ENCODE assay signal across 10 cellular contexts in the genomic region with DNA sequence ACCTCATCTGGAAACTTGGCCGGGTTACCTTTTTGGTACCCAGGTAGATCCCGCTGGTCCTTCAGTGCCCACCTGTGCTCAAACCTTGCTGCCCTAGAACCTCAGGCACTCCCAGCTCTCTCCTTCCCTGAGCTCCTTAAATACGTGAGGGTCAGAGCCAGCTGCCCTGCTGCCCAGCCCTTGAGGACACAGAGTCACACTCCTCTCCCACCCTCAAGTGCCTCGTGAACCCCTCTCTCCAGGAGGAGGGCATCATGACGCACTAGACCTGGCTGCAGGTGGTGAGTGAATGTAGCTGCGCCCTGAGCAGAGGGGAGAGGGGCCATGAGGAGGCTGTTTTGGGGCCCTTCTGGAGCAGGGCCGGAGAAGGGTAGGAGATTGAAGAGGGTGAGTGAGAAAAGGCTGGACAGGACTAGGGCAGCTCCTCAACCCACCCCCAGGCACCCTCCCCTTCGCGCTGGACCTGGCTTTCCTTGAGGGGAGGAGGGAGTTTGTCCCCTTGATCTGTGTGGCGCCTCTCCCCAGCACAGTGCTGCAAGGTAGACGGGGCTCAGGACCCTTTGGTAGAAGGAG. TPM values are rescaled to one million over a fixed set of nuclear protein-coding genes. Genes with fewer than 3 reads are reported as not detected.
DNase-seq lines count a peak whose midpoint lies in the region; ATAC-seq and TF ChIP-seq lines count a peak whose summit lies in the region.
"Had no signal": no experiment of that assay in that cellular context is flagged by ENCODE, and none has a peak within 500 bp of the region (broad histone marks: within the 10 kb centered on the region; RNA-seq: fewer than 3 reads in every experiment).

No MANE protein-coding gene starts in this region.

- H3K9me3 Mint-ChIP-seq in activated naive CD8-positive, alpha-beta T cell (ENCODE audit: low read depth), result no peaks in the 10 kb centered on the region
- H3K9me3 Mint-ChIP-seq in activated naive CD8-positive, alpha-beta T cell treated with anti-CD3 and anti-CD28 coated beads, Interleukin-2, amount 50 U/mL, for 24 hours, result no peaks in the 10 kb centered on the region

- H2BK15ac ChIP-seq in mesenchymal stem cell (ENCODE audit: low read depth, poor library complexity, severe bottlenecking), result no peak overlapping the region

- no peak overlapping the region for H3K18ac ChIP-seq in mesenchymal stem cell (ENCODE audit: low read depth in 1 of 2, low read length in 2 of 2)

- H3K79me1 ChIP-seq in mesenchymal stem cell (replicated peaks; ENCODE audit: low read length, poor library complexity, severe bottlenecking), result peaks cover 8% of the 10 kb centered on the region

- TF ChIP-seq CTCF in cardiac fibroblast (IDR thresholded peaks at IDR 0.05; ENCODE audit: low read depth, low read length), result no peak
- no peak for TF ChIP-seq CTCF in thyroid gland (IDR thresholded peaks at IDR 0.05)

- H3K4me2 ChIP-seq in mesenchymal stem cell (ENCODE audit: low read length, poor library complexity, severe bottlenecking), result peak overlapping the region; percentile 97
- H3K4me2 ChIP-seq: BLaER1 had no signal

- H3K27me3 ChIP-seq in mesenchymal stem cell (ENCODE audit: control insufficient read depth in 1 of 2, insufficient read depth in 1 of 2, low read length in 2 of 2) (peaks cover 0 to 23% of the 10 kb centered on the region in 2 experiments), thyroid gland (no peaks in the 10 kb centered on the region)

- H2BK5ac ChIP-seq in mesenchymal stem cell (ENCODE audit: low read depth, low read length, poor library complexity, severe bottlenecking), result no peak overlapping the region

- peak overlapping the region; percentile 51 to 52 for H3K4me3 ChIP-seq in cardiac fibroblast (replicated peaks in 1 of 2; ENCODE audit: low read depth in 2 of 2, low read length in 2 of 2)
- peak overlapping the region in 1 of 2 experiments; percentile 75 for H3K4me3 ChIP-seq in mesenchymal stem cell (ENCODE audit: insufficient read depth in 1 of 2, low read depth in 1 of 2, low read length in 2 of 2)
- peak overlapping the region in 2 of 3 donors; percentile 51 to 84 for H3K4me3 ChIP-seq in thyroid gland (replicated peaks in 1 of 3)
- H3K4me3 ChIP-seq: BLaER1 had no signal

- H3K36me3 Mint-ChIP-seq in activated naive CD8-positive, alpha-beta T cell, result no peaks in the 10 kb centered on the region
- H3K36me3 Mint-ChIP-seq in activated naive CD8-positive, alpha-beta T cell treated with anti-CD3 and anti-CD28 coated beads, Interleukin-2, amount 50 U/mL, for 24 hours (ENCODE audit: low read depth), result no peaks in the 10 kb centered on the region

- no peak overlapping the region for H3K14ac ChIP-seq in mesenchymal stem cell (ENCODE audit: low read length in 2 of 2)

- no peaks in the 10 kb centered on the region for H3K36me3 ChIP-seq in mesenchymal stem cell (ENCODE audit: control insufficient read depth in 1 of 2, insufficient read depth in 2 of 2, low read depth in 1 of 2, low read length in 2 of 2)
- H3K36me3 ChIP-seq in thyroid gland, result no peaks in the 10 kb centered on the region
- H3K36me3 ChIP-seq: BLaER1 had no signal

- H3K27ac Mint-ChIP-seq in activated naive CD8-positive, alpha-beta T cell, result no peak overlapping the region
- no peak overlapping the region for H3K27ac Mint-ChIP-seq in activated naive CD8-positive, alpha-beta T cell treated with anti-CD3 and anti-CD28 coated beads, Interleukin-2, amount 50 U/mL, for 24 hours

- peaks cover 12% of the 10 kb centered on the region for H3K4me1 Mint-ChIP-seq in activated naive CD8-positive, alpha-beta T cell (ENCODE audit: low read depth)
- H3K4me1 Mint-ChIP-seq in activated naive CD8-positive, alpha-beta T cell treated with anti-CD3 and anti-CD28 coated beads, Interleukin-2, amount 50 U/mL, for 24 hours, result peaks cover 14% of the 10 kb centered on the region

- H3K27ac ChIP-seq in mesenchymal stem cell (ENCODE audit: low read length, poor library complexity, severe bottlenecking) (no peak overlapping the region), thyroid gland (peak overlapping the region; percentile 48 to 73 (median 70))
- H3K27ac ChIP-seq: BLaER1 had no signal

- intact Hi-C loops in thyroid gland (cut with DNase I), result no loop called here

- ATAC-seq in activated naive CD8-positive, alpha-beta T cell treated with anti-CD3 and anti-CD28 coated beads, Interleukin-2, amount 50 U/mL, for 24 hours, result no peak
- no peak for ATAC-seq in GM19467 (IDR thresholded peaks at IDR 0.05; ENCODE audit: unreplicated experiment)

- 67% methylated on average over 8 of the region's 11 CpGs for WGBS in mesenchymal stem cell
- 29 to 42% methylated on average over 11 of the region's 11 CpGs for WGBS in thyroid gland, 2 donors

- no peak overlapping the region for H3K9ac ChIP-seq in mesenchymal stem cell (ENCODE audit: low read length)
- H3K9ac ChIP-seq: BLaER1 had no signal

- no peak overlapping the region for H2AK5ac ChIP-seq in mesenchymal stem cell (ENCODE audit: low read length, severe bottlenecking)

- H3K4me3 Mint-ChIP-seq in activated naive CD8-positive, alpha-beta T cell, result peak overlapping the region; percentile 71
- no peak overlapping the region for H3K4me3 Mint-ChIP-seq in activated naive CD8-positive, alpha-beta T cell treated with anti-CD3 and anti-CD28 coated beads, Interleukin-2, amount 50 U/mL, for 24 hours

- no peak overlapping the region for H2BK120ac ChIP-seq in mesenchymal stem cell (ENCODE audit: low read depth, low read length)

- H3K23ac ChIP-seq in mesenchymal stem cell (ENCODE audit: low read length in 2 of 2), result no peak overlapping the region

- no peak overlapping the region for H2BK12ac ChIP-seq in mesenchymal stem cell (ENCODE audit: low read length in 2 of 2)

- no peak overlapping the region for H4K8ac ChIP-seq in mesenchymal stem cell (ENCODE audit: low read length)

- H4K91ac ChIP-seq in mesenchymal stem cell (ENCODE audit: low read length), result no peak overlapping the region

- peaks cover 22% of the 10 kb centered on the region for H3K27me3 Mint-ChIP-seq in activated naive CD8-positive, alpha-beta T cell
- H3K27me3 Mint-ChIP-seq in activated naive CD8-positive, alpha-beta T cell treated with anti-CD3 and anti-CD28 coated beads, Interleukin-2, amount 50 U/mL, for 24 hours, result peaks cover 43% of the 10 kb centered on the region

- peak in 1 of 2 donors; percentile 46 for TF ChIP-seq POLR2A in thyroid gland (IDR thresholded peaks at IDR 0.05)

- H2AFZ ChIP-seq in mesenchymal stem cell (ENCODE audit: low read depth, low read length), result no peak overlapping the region

- H3K4ac ChIP-seq in mesenchymal stem cell (ENCODE audit: low read depth in 1 of 2, low read length in 2 of 2), result no peak overlapping the region

- H3K9me3 ChIP-seq in mesenchymal stem cell (ENCODE audit: control insufficient read depth, low read length) (no peaks in the 10 kb centered on the region), thyroid gland (no peaks in the 10 kb centered on the region)
- H3K9me3 ChIP-seq: BLaER1 had no signal

- H3K4me1 ChIP-seq in mesenchymal stem cell (ENCODE audit: control insufficient read depth, insufficient read depth, low read depth, low read length), result peaks cover 15% of the 10 kb centered on the region
- peaks cover 25 to 31% of the 10 kb centered on the region in 2 donors for H3K4me1 ChIP-seq in thyroid gland
- H3K4me1 ChIP-seq: BLaER1 had no signal

- no peak for DNase-seq in activated naive CD8-positive, alpha-beta T cell treated with anti-CD3 and anti-CD28 coated beads, Interleukin-2, amount 50 U/mL, for 24 hours
- DNase-seq in cardiac fibroblast (ENCODE audit: low read depth in 2 of 2), result no peak
- no peak for DNase-seq in mesenchymal stem cell
- DNase-seq in thyroid gland, result peak; percentile 43 to 55
- no peak for DNase-seq in NCI-H2196 (lab: John Stamatoyannopoulos, UW; ENCODE audit: unreplicated experiment)
- no peak for DNase-seq in NCI-H2227 treated with DMSO at 0.1 percent for 48 hours (lab: John Stamatoyannopoulos, UW)
- DNase-seq: activated CD8-positive, alpha-beta memory T cell treated with anti-CD3 and anti-CD28 coated beads, Interleukin-2, amount 50 U/mL, for 48 hours had no signal

RNA-seq across cellular contexts. Expression of gene SLC12A8, which starts 0.9 kb away (rescaled TPM):
- 61.3 TPM for polyA plus RNA-seq in mesenchymal stem cell (2013, experiment 1 of 2)
- polyA plus RNA-seq in mesenchymal stem cell (2013, experiment 2 of 2), result 60.4 TPM
- 100 to 1,000 TPM in 2 of 4 donors, 10 to 100 TPM in 2; 71.2 to 136 (median 99.2) TPM for total RNA-seq in thyroid gland

Comparison
In these comparisons a context has a peak if more than half of its experiments do, and no peak if none do; other contexts are left out.
1. DNase-seq: peak in thyroid gland (2 of 2); none in activated naive CD8-positive, alpha-beta T cell treated with anti-CD3 and anti-CD28 coated beads, Interleukin-2, amount 50 U/mL, for 24 hours (single experiment), cardiac fibroblast (0 of 2), mesenchymal stem cell (single experiment), NCI-H2196 (single experiment) and NCI-H2227 treated with DMSO at 0.1 percent for 48 hours (single experiment).